In genomic region chr6:90274481-90275030, GRCh38 we compare ENCODE assay signal across 10 cellular contexts. TPM values are rescaled to one million over a fixed set of nuclear protein-coding genes. Genes with fewer than 3 reads are reported as not detected.
DNase-seq lines count a peak whose midpoint lies in the region; ATAC-seq and TF ChIP-seq lines count a peak whose summit lies in the region.
"Had no signal": no experiment of that assay in that cellular context is flagged by ENCODE, and none has a peak within 500 bp of the region (broad histone marks: within the 10 kb centered on the region; RNA-seq: fewer than 3 reads in every experiment).

No MANE protein-coding gene starts in this region.

- H3K9me3 Mint-ChIP-seq in activated naive CD8-positive, alpha-beta T cell (ENCODE audit: low read depth): no peaks in the 10 kb centered on the region

- peak overlapping the region; percentile 96 for H3K27ac Mint-ChIP-seq in activated naive CD8-positive, alpha-beta T cell

- H3F3A ChIP-seq in DOHH2 (ENCODE audit: control insufficient read depth, insufficient read depth): peaks cover 50% of the 10 kb centered on the region

- peaks cover 100% of the 10 kb centered on the region for H3K79me2 ChIP-seq in DOHH2 (ENCODE audit: control insufficient read depth, low read length)

- H3K4me3 Mint-ChIP-seq in activated naive CD8-positive, alpha-beta T cell: peak overlapping the region; percentile 71

- H3K4me1 Mint-ChIP-seq in activated naive CD8-positive, alpha-beta T cell (ENCODE audit: low read depth): peaks cover 90% of the 10 kb centered on the region

- no peaks in the 10 kb centered on the region for H3K9me2 ChIP-seq in DOHH2 (replicated peaks; ENCODE audit: control insufficient read depth, low read length)

- no peaks in the 10 kb centered on the region for H3K9me3 ChIP-seq in DOHH2 (ENCODE audit: control insufficient read depth, insufficient read depth, low read length)

- H3K36me3 ChIP-seq in DOHH2 (ENCODE audit: control insufficient read depth, low read length): peaks cover 99% of the 10 kb centered on the region

- no peaks in the 10 kb centered on the region for H3K27me3 Mint-ChIP-seq in activated naive CD8-positive, alpha-beta T cell

- H3K36me3 Mint-ChIP-seq in activated naive CD8-positive, alpha-beta T cell: peaks cover 38% of the 10 kb centered on the region

- peaks cover 66% of the 10 kb centered on the region for H4K20me1 ChIP-seq in DOHH2 (ENCODE audit: control insufficient read depth, insufficient read depth, low read depth, low read length)

- H3K27me3 ChIP-seq in DOHH2 (ENCODE audit: control insufficient read depth, low read length): no peaks in the 10 kb centered on the region

- H3K4me1 ChIP-seq in DOHH2 (ENCODE audit: control insufficient read depth, low read length): peaks cover 96% of the 10 kb centered on the region

- TF ChIP-seq CTCF in DOHH2 (IDR thresholded peaks at IDR 0.05; ENCODE audit: low read depth, low read length, poor library complexity, severe bottlenecking) (peak; percentile 58), VCaP (conservative IDR thresholded peaks at IDR 0.05) (no peak)

- peak; percentile 72 to 83 for DNase-seq in stimulated activated CD4-positive, alpha-beta T cell treated with anti-CD3 and anti-CD28 coated beads, Interleukin-1b, Interleukin-23, amount 100 ng/mL, for 4 hours (ENCODE audit: low read depth in 2 of 2)
- no peak for DNase-seq in SK-N-DZ (ENCODE audit: low spot score)
- no peak for DNase-seq in COLO668 (lab: John Stamatoyannopoulos, UW; ENCODE audit: unreplicated experiment)
- no peak for DNase-seq in NCI-H1417 (lab: John Stamatoyannopoulos, UW)
- DNase-seq: amygdala had no signal

- H3K4me2 ChIP-seq in DOHH2 (ENCODE audit: low read length): peak overlapping the region; percentile 52

- peak overlapping the region; percentile 46 for H3K4me3 ChIP-seq in DOHH2 (ENCODE audit: low read length)

- no peak for ATAC-seq in GM19328 (IDR thresholded peaks at IDR 0.05; ENCODE audit: unreplicated experiment)

- H3K27ac ChIP-seq in DOHH2 (ENCODE audit: low read depth, low read length) (peak overlapping the region; percentile 72), VCaP (peak overlapping the region; percentile 83)
- H3K27ac ChIP-seq: HL-60 had no signal

RNA-seq across cellular contexts. Expression of gene BACH2, which starts 22.1 kb away (rescaled TPM):
- 1.7 and 3.7 TPM in 2 replicates for polyA plus RNA-seq in SK-N-DZ (2014; cell fraction: cytosol; rRNA removed)
- 0.84 and 1.5 TPM in 2 replicates for polyA plus RNA-seq in SK-N-DZ (2014; cell fraction: nucleus; rRNA removed)

Comparison
In these comparisons a context has a peak if more than half of its experiments do, and no peak if none do; other contexts are left out.
1. DNase-seq: peak in stimulated activated CD4-positive, alpha-beta T cell treated with anti-CD3 and anti-CD28 coated beads, Interleukin-1b, Interleukin-23, amount 100 ng/mL, for 4 hours (2 of 2); none in SK-N-DZ (single experiment), COLO668 (single experiment) and NCI-H1417 (0 of 3).